ENCODE assay signal across 8 cellular contexts in genomic region chr1:18955116-18955441, GRCh38. TPM values are rescaled to one million over a fixed set of nuclear protein-coding genes. Genes with fewer than 3 reads are reported as not detected.
DNase-seq lines count a peak whose midpoint lies in the region; FAIRE-seq and TF ChIP-seq lines count a peak whose summit lies in the region.

No MANE protein-coding gene starts in this region.

- H3K4me1 Mint-ChIP-seq in nephron = peaks cover 51% of the 10 kb centered on the region

- H3K27me3 ChIP-seq in Loucy (ENCODE audit: insufficient read depth, low read length, poor library complexity, severe bottlenecking) = no peaks in the 10 kb centered on the region
- H3K27me3 ChIP-seq in ectodermal cell (ENCODE audit: control insufficient read depth, insufficient read depth, low read length, poor library complexity, severe bottlenecking) = peaks cover 52% of the 10 kb centered on the region

- no peak for DNase-seq in AG10803 (ENCODE audit: low read depth)
- DNase-seq in activated gamma-delta T cell treated with Interleukin-2 at 50 U/mL for 16 hours = no peak
- no peak for DNase-seq in H54 (ENCODE audit: insufficient read length, low spot score)
- DNase-seq in NCI-H1048 (lab: John Stamatoyannopoulos, UW) = no peak
- DNase-seq in NCI-H2196 (lab: John Stamatoyannopoulos, UW; ENCODE audit: unreplicated experiment) = no peak

- no peaks in the 10 kb centered on the region for H3K9me3 Mint-ChIP-seq in nephron

- peaks cover 70% of the 10 kb centered on the region for H3K4me1 ChIP-seq in Loucy (ENCODE audit: insufficient read depth, low read length, poor library complexity, severe bottlenecking)
- peaks cover 17% of the 10 kb centered on the region for H3K4me1 ChIP-seq in ectodermal cell (ENCODE audit: control insufficient read depth, insufficient read depth, low read length)

- peak overlapping the region; percentile 73 to 76 (median 75) for H3K27ac Mint-ChIP-seq in nephron

- no peaks in the 10 kb centered on the region for H3K9me2 ChIP-seq in Loucy (replicated peaks; ENCODE audit: low read depth, low read length)

- H3K79me2 ChIP-seq in Loucy (ENCODE audit: insufficient read depth, low read length) = peaks cover 56% of the 10 kb centered on the region

- no peaks in the 10 kb centered on the region for H3F3A ChIP-seq in Loucy (ENCODE audit: low read depth)

- 48 to 59% methylated on average over 6 of the region's 6 CpGs for WGBS in ectodermal cell, 2 experiments

- H3K4me2 ChIP-seq in Loucy (ENCODE audit: low read depth, low read length, poor library complexity, severe bottlenecking) = peak overlapping the region; percentile 81

- no peaks in the 10 kb centered on the region for H3K36me3 Mint-ChIP-seq in nephron (ENCODE audit: low read depth)

- peak overlapping the region; percentile 65 for H3K9ac ChIP-seq in Loucy (ENCODE audit: low read depth, low read length, poor library complexity, severe bottlenecking)

- no peak for TF ChIP-seq POLR2A in H54 (IDR thresholded peaks at IDR 0.05; ENCODE audit: low read depth, low read length)

- H2AFZ ChIP-seq in Loucy (ENCODE audit: low read length) = no peak overlapping the region

- no peak for FAIRE-seq in H54 (lab: Jason Lieb, UNC)

- H3K36me3 ChIP-seq in Loucy (ENCODE audit: insufficient read depth, low read length) = no peaks in the 10 kb centered on the region
- no peaks in the 10 kb centered on the region for H3K36me3 ChIP-seq in ectodermal cell (ENCODE audit: control insufficient read depth, insufficient read depth, low read length)

- H3K27ac ChIP-seq in ectodermal cell (ENCODE audit: insufficient read depth, low read depth, low read length, poor library complexity, severe bottlenecking) = no peak overlapping the region

- H3K9me3 ChIP-seq in Loucy (ENCODE audit: insufficient read depth, low read depth, low read length) (no peaks in the 10 kb centered on the region), ectodermal cell (ENCODE audit: control insufficient read depth, low read length) (no peaks in the 10 kb centered on the region)

- H4K20me1 ChIP-seq in Loucy (ENCODE audit: insufficient read depth, low read length, poor library complexity, severe bottlenecking) = peaks cover 39% of the 10 kb centered on the region

- H3K27me3 Mint-ChIP-seq in nephron (ENCODE audit: low read depth) = peaks cover 54% of the 10 kb centered on the region

- H3K4me3 Mint-ChIP-seq in nephron = peak overlapping the region; percentile 85 to 98 (median 91)

- H3K4me3 ChIP-seq in AG10803 (ENCODE audit: low read length) (peak overlapping the region; percentile 80), Loucy (ENCODE audit: low read length, poor library complexity, severe bottlenecking) (peak overlapping the region; percentile 79), ectodermal cell (ENCODE audit: insufficient read depth, low read depth, low read length) (peak overlapping the region; percentile 42)

- TF ChIP-seq CTCF in AG10803 (conservative IDR thresholded peaks at IDR 0.05; ENCODE audit: low read length) = no peak
- no peak for TF ChIP-seq CTCF in Loucy (conservative IDR thresholded peaks at IDR 0.05; ENCODE audit: low read length)
- TF ChIP-seq CTCF in nephron (IDR thresholded peaks at IDR 0.05; ENCODE audit: unreplicated experiment in 3 of 3) = no peak

RNA-seq across cellular contexts. Expression of gene IFFO2, which starts 1.4 kb away (rescaled TPM):
- polyA plus RNA-seq in ectodermal cell (2013, experiment 1 of 4) = 4.9 TPM
- polyA plus RNA-seq in ectodermal cell (2013, experiment 2 of 4) = 3.3 TPM
- polyA plus RNA-seq in ectodermal cell (2013, experiment 3 of 4) = 3.2 TPM
- polyA plus RNA-seq in ectodermal cell (2013, experiment 4 of 4) = 3.5 TPM

RNA-seq across cellular contexts. Expression of gene ALDH4A1, which starts 52.7 kb away (rescaled TPM):
- polyA plus RNA-seq in ectodermal cell (2013, experiment 1 of 4) = 29.1 TPM
- 33.0 TPM for polyA plus RNA-seq in ectodermal cell (2013, experiment 2 of 4)
- 20.8 TPM for polyA plus RNA-seq in ectodermal cell (2013, experiment 3 of 4)
- polyA plus RNA-seq in ectodermal cell (2013, experiment 4 of 4) = 23.2 TPM
